In the genomic region with DNA sequence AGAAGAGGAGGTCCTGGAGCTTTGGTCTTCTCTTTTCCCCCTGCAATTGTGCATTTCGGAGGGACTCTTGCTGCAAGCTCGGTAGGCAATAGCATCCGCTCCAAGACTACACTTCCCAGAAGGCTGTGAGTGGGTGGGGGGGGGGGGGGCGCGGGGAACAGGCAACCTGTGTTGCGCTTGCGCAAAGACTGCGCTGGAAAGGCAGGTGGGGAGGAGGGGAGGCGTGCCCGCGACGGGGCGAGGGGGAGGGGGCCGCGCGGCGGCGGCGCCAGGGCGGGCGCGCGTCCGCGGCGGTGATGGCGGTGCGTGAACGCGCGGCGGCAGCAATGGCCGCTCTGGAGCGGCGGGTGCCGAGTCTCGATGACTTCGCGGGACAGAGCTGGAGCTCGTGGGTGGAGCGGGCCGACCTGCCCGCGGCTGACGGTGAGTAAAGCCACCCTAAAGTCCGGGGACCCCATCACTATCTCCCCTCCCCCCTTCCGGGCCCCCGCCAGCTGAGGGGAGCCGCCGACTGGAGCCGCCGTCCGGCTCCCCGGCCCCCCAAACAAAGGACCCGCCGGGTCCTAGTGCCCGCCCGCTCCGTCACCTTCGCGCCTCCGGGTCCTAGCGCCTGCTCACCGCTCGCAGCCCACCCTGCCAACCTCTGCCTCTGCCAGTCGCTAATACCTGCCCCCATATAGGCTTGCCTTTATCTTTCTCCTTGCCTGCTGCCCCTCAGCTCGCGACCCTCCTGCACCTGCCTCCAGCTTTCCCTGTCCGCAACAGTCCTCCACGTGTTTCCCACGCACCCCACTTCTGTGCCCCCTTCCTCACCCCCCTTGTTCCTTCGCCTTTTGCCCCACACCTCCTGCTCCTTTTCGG, we compare ENCODE assay signal across 8 cellular contexts. TPM values are rescaled to one million over a fixed set of nuclear protein-coding genes. Genes with fewer than 3 reads are reported as not detected.
DNase-seq lines count a peak whose midpoint lies in the region; ATAC-seq and TF ChIP-seq lines count a peak whose summit lies in the region.

A gene with protein sequence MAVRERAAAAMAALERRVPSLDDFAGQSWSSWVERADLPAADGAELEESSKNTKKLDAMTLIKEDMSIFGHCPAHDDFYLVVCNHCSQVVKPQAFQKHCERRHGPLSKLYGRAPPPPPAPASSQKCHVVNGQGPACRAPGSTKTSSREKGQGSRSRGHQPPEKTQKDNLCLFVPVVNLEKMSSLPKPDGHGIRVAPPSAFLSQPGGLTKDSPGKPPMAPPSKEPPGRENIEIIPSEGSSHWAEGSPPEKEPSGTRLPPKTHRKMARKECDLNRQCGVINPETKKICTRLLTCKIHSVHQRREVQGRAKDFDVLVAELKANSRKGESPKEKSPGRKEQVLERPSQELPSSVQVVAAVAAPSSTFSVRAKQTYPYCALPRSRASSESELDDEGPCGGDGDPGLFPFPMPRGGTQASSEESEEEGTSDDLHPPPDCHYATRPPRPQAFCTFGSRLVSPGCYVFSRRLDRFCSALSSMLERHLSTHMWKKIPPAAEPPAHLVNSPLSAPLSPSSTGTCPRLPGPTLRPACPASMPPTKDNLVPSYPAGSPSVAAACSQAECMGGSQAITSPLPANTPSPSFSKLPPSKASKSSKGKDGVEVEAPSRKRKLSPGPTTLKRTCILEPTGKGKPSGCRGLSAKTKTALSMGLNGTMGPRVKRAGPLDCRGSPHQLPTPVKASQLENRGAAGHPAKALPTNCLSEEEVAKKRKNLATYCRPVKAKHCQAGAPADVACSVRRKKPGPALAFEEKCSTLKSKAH (plus strand): TSS at position 248 of the 861 bp plus-strand sequence. CDS start 49 bp downstream, at position 297.

- no peaks in the 10 kb centered on the region for H3K36me3 Mint-ChIP-seq in activated T-helper 1 cell treated with anti-CD3 and anti-CD28 coated beads, Interleukin-12 subunit alpha, Interleukin-12 subunit beta, Interleukin-2, Interleukin-4 antibody, amounts not matched to agents 30 ng/mL and 10 ng/mL and 1 ng/mL, durations not matched to agents 14 hours and 24 hours and 36 hours (ENCODE audit: low read depth)
- H3K36me3 Mint-ChIP-seq in naive thymus-derived CD8-positive, alpha-beta T cell: peaks cover 0 to 9% (median 0%) of the 10 kb centered on the region in 3 donors
- H3K36me3 Mint-ChIP-seq in stimulated activated naive B cell treated with anti-CD40 and anti-IgM and Interleukin-4, amounts not matched to agents 10 μg/mL and 1 μg/mL and 100 μg/mL, for 72 hours: peaks cover 14 to 26% of the 10 kb centered on the region in 2 donors

- H3K4me3 ChIP-seq in DND-41 (ENCODE audit: low read depth in 1 of 2, low read length in 2 of 2): peak within 1 kb of the TSS; percentile 63 to 93
- peak within 1 kb of the TSS; percentile 90 for H3K4me3 ChIP-seq in GM23248

- H3K9ac ChIP-seq in DND-41 (ENCODE audit: low read depth, low read length) (peak within 1 kb of the TSS; percentile 73), GM23248 (peak within 1 kb of the TSS; percentile 89)

- POLR2A ChIA-PET in naive thymus-derived CD8-positive, alpha-beta T cell (lab: Charles Lee): interaction anchor here (0.6 to 4.9 kb wide), 23 partner anchors 10 to 834 kb away, joined by 3 to 55 read pairs (median 5); a partner anchor contains a TSS

- 1 to 3% methylated on average over 23 to 51 of the region's 73 CpGs for WGBS in GM23248 (ENCODE audit: low coverage in 1 of 2, low lambda C conversion rate in 2 of 2, missing lambda C conversion rate in 2 of 2), 2 experiments

- H3K36me3 ChIP-seq in DND-41 (ENCODE audit: insufficient read depth, low read length) (peaks cover 15% of the 10 kb centered on the region), GM23248 (ENCODE audit: low read depth) (no peaks in the 10 kb centered on the region)

- H2AFZ ChIP-seq in DND-41 (ENCODE audit: low read depth, low read length) (peak within 1 kb of the TSS; percentile 100), GM23248 (peak within 1 kb of the TSS; percentile 98)

- H3K4me3 Mint-ChIP-seq in activated T-helper 1 cell treated with anti-CD3 and anti-CD28 coated beads, Interleukin-12 subunit alpha, Interleukin-12 subunit beta, Interleukin-2, Interleukin-4 antibody, amounts not matched to agents 30 ng/mL and 10 ng/mL and 1 ng/mL, durations not matched to agents 14 hours and 24 hours and 36 hours: peak within 1 kb of the TSS; percentile 95
- peak within 1 kb of the TSS; percentile 88 to 99 (median 96) for H3K4me3 Mint-ChIP-seq in naive thymus-derived CD8-positive, alpha-beta T cell
- peak within 1 kb of the TSS; percentile 97 to 99 for H3K4me3 Mint-ChIP-seq in stimulated activated naive B cell treated with anti-CD40 and anti-IgM and Interleukin-4, amounts not matched to agents 10 μg/mL and 1 μg/mL and 100 μg/mL, for 72 hours

- H4K20me1 ChIP-seq in DND-41 (ENCODE audit: insufficient read depth, low read length) (no peaks in the 10 kb centered on the region), GM23248 (ENCODE audit: insufficient read depth) (no peaks in the 10 kb centered on the region)

- no peaks in the 10 kb centered on the region for H3K9me3 ChIP-seq in DND-41 (ENCODE audit: insufficient read depth, low read length, severe bottlenecking)
- no peaks in the 10 kb centered on the region for H3K9me3 ChIP-seq in GM23248 (ENCODE audit: low read depth)

- H3K27ac ChIP-seq in DND-41 (ENCODE audit: low read length) (peak within 1 kb of the TSS; percentile 85), GM23248 (peak within 1 kb of the TSS; percentile 72)

- intact Hi-C loops in activated T-helper 1 cell treated with anti-CD3 and anti-CD28 coated beads, Interleukin-12 subunit alpha, Interleukin-12 subunit beta, Interleukin-2, Interleukin-4 antibody, amounts not matched to agents 30 ng/mL and 10 ng/mL and 1 ng/mL, durations not matched to agents 14 hours and 24 hours and 36 hours (cut with micrococcal nuclease): loop anchor here (1.0 to 5.0 kb wide), 9 partner anchors 10 to 550 kb away; a partner anchor contains a TSS

- TF ChIP-seq CTCF in DND-41 (IDR thresholded peaks at IDR 0.05; ENCODE audit: borderline replicate concordance, extremely low read depth, low read length, poor library complexity, severe bottlenecking): no peak

- H3F3A ChIP-seq in GM23248 (ENCODE audit: insufficient read depth): no peaks in the 10 kb centered on the region

- H3K27ac Mint-ChIP-seq in activated T-helper 1 cell treated with anti-CD3 and anti-CD28 coated beads, Interleukin-12 subunit alpha, Interleukin-12 subunit beta, Interleukin-2, Interleukin-4 antibody, amounts not matched to agents 30 ng/mL and 10 ng/mL and 1 ng/mL, durations not matched to agents 14 hours and 24 hours and 36 hours: peak within 1 kb of the TSS; percentile 96
- H3K27ac Mint-ChIP-seq in naive thymus-derived CD8-positive, alpha-beta T cell: peak within 1 kb of the TSS; percentile 87 to 96 (median 94)
- H3K27ac Mint-ChIP-seq in stimulated activated naive B cell treated with anti-CD40 and anti-IgM and Interleukin-4, amounts not matched to agents 10 μg/mL and 1 μg/mL and 100 μg/mL, for 72 hours: peak within 1 kb of the TSS; percentile 96

- H3K27me3 ChIP-seq in DND-41 (ENCODE audit: insufficient read depth, low read length, poor library complexity): peaks cover 7% of the 10 kb centered on the region
- no peaks in the 10 kb centered on the region for H3K27me3 ChIP-seq in GM23248 (replicated peaks; ENCODE audit: insufficient read depth)

- H3K79me2 ChIP-seq in DND-41 (ENCODE audit: insufficient read depth, low read length): peaks cover 11% of the 10 kb centered on the region
- 0 out of 2 replicates have a peak, but pooled peaks cover 7% of the 10 kb centered on the region for H3K79me2 ChIP-seq in GM23248 (ENCODE audit: insufficient read depth)

- DNase-seq in DND-41 (peak; percentile 95), GM23248 (peak; percentile 96), Kasumi-1 (lab: John Stamatoyannopoulos, UW) (peak; percentile 81 to 87), RKO (ENCODE audit: low spot score) (peak; percentile 93), fibroblast of gingiva (ENCODE audit: low read depth) (peak; percentile 88)
- DNase-seq in activated T-helper 1 cell treated with anti-CD3 and anti-CD28 coated beads, Interleukin-12 subunit alpha, Interleukin-12 subunit beta, Interleukin-2, Interleukin-4 antibody, amounts not matched to agents 30 ng/mL and 10 ng/mL and 1 ng/mL, durations not matched to agents 14 hours and 24 hours and 36 hours (ENCODE audit: low spot score): peak; percentile 87
- peak; percentile 90 to 96 (median 94) for DNase-seq in naive thymus-derived CD8-positive, alpha-beta T cell
- DNase-seq in stimulated activated naive B cell treated with anti-CD40 and anti-IgM and Interleukin-4, amounts not matched to agents 10 μg/mL and 1 μg/mL and 100 μg/mL, for 72 hours: peak; percentile 86

- ATAC-seq in DND-41 (ENCODE audit: insufficient read depth, low read depth): peak; percentile 79
- ATAC-seq in naive thymus-derived CD8-positive, alpha-beta T cell: peak; percentile 79 to 80
- peak; percentile 80 to 86 for ATAC-seq in stimulated activated naive B cell treated with anti-CD40 and anti-IgM and Interleukin-4, amounts not matched to agents 10 μg/mL and 1 μg/mL and 100 μg/mL, for 72 hours (replicated peaks)

- no peaks in the 10 kb centered on the region for H3K9me2 ChIP-seq in GM23248 (ENCODE audit: insufficient read depth)

- peaks cover 35% of the 10 kb centered on the region for H3K4me1 Mint-ChIP-seq in activated T-helper 1 cell treated with anti-CD3 and anti-CD28 coated beads, Interleukin-12 subunit alpha, Interleukin-12 subunit beta, Interleukin-2, Interleukin-4 antibody, amounts not matched to agents 30 ng/mL and 10 ng/mL and 1 ng/mL, durations not matched to agents 14 hours and 24 hours and 36 hours (ENCODE audit: low read depth)
- H3K4me1 Mint-ChIP-seq in naive thymus-derived CD8-positive, alpha-beta T cell: peaks cover 22 to 44% (median 36%) of the 10 kb centered on the region in 4 donors
- H3K4me1 Mint-ChIP-seq in stimulated activated naive B cell treated with anti-CD40 and anti-IgM and Interleukin-4, amounts not matched to agents 10 μg/mL and 1 μg/mL and 100 μg/mL, for 72 hours: peaks cover 15 to 27% of the 10 kb centered on the region in 2 donors

- H3K4me2 ChIP-seq in DND-41 (ENCODE audit: insufficient read depth, low read length): peak within 1 kb of the TSS; percentile 99
- peak within 1 kb of the TSS; percentile 94 for H3K4me2 ChIP-seq in GM23248 (ENCODE audit: unreplicated experiment)

- H3K9me3 Mint-ChIP-seq in activated T-helper 1 cell treated with anti-CD3 and anti-CD28 coated beads, Interleukin-12 subunit alpha, Interleukin-12 subunit beta, Interleukin-2, Interleukin-4 antibody, amounts not matched to agents 30 ng/mL and 10 ng/mL and 1 ng/mL, durations not matched to agents 14 hours and 24 hours and 36 hours: no peaks in the 10 kb centered on the region
- no peaks in the 10 kb centered on the region for H3K9me3 Mint-ChIP-seq in naive thymus-derived CD8-positive, alpha-beta T cell
- no peaks in the 10 kb centered on the region for H3K9me3 Mint-ChIP-seq in stimulated activated naive B cell treated with anti-CD40 and anti-IgM and Interleukin-4, amounts not matched to agents 10 μg/mL and 1 μg/mL and 100 μg/mL, for 72 hours

- H3K4me1 ChIP-seq in DND-41 (ENCODE audit: insufficient read depth, low read length) (peaks cover 29% of the 10 kb centered on the region), GM23248 (ENCODE audit: insufficient read depth) (peaks cover 7% of the 10 kb centered on the region; the same call in 1 of the 2 replicates)

- in situ Hi-C loops in GM23248 (cut with MboI): no loop called here

- peaks cover 13% of the 10 kb centered on the region for H3K27me3 Mint-ChIP-seq in activated T-helper 1 cell treated with anti-CD3 and anti-CD28 coated beads, Interleukin-12 subunit alpha, Interleukin-12 subunit beta, Interleukin-2, Interleukin-4 antibody, amounts not matched to agents 30 ng/mL and 10 ng/mL and 1 ng/mL, durations not matched to agents 14 hours and 24 hours and 36 hours (ENCODE audit: insufficient read depth)
- H3K27me3 Mint-ChIP-seq in naive thymus-derived CD8-positive, alpha-beta T cell: peaks cover 0 to 11% (median 6%) of the 10 kb centered on the region in 5 donors
- peaks cover 23 to 24% of the 10 kb centered on the region in 2 donors for H3K27me3 Mint-ChIP-seq in stimulated activated naive B cell treated with anti-CD40 and anti-IgM and Interleukin-4, amounts not matched to agents 10 μg/mL and 1 μg/mL and 100 μg/mL, for 72 hours

RNA-seq across cellular contexts. Expression of the gene that starts here (rescaled TPM):
- 2.1 and 5.3 TPM in 2 replicates for total RNA-seq in GM23248 (2014; rRNA removed; shearing (Covaris generic))
- 3.0 and 3.3 TPM in 2 replicates for polyA plus RNA-seq in GM23248 (2016; fragmentation: Nextera tagmentation; extraction: Ambion mirVana)
- total RNA-seq in activated T-helper 1 cell treated with anti-CD3 and anti-CD28 coated beads, Interleukin-12 subunit alpha, Interleukin-12 subunit beta, Interleukin-2, Interleukin-4 antibody, amounts not matched to agents 30 ng/mL and 10 ng/mL and 1 ng/mL, durations not matched to agents 14 hours and 24 hours and 36 hours: 17.4 and 18.0 TPM in 2 replicates
- total RNA-seq in naive thymus-derived CD8-positive, alpha-beta T cell: 10 to 100 TPM; 12.7 to 14.1 TPM
- polyA plus RNA-seq in naive thymus-derived CD8-positive, alpha-beta T cell: 10 to 100 TPM in 1 of 3 donors, 1 to 10 TPM in 2; 4.3 to 10.7 (median 8.6) TPM

Comparison
In these comparisons a context has a peak if more than half of its experiments do, and no peak if none do; other contexts are left out.
1. Peak in every context shown above with its lines: DNase-seq, ATAC-seq, H3K4me3 ChIP-seq and H3K27ac ChIP-seq.